ENCODE assay signal across 9 cellular contexts in the genomic region with DNA sequence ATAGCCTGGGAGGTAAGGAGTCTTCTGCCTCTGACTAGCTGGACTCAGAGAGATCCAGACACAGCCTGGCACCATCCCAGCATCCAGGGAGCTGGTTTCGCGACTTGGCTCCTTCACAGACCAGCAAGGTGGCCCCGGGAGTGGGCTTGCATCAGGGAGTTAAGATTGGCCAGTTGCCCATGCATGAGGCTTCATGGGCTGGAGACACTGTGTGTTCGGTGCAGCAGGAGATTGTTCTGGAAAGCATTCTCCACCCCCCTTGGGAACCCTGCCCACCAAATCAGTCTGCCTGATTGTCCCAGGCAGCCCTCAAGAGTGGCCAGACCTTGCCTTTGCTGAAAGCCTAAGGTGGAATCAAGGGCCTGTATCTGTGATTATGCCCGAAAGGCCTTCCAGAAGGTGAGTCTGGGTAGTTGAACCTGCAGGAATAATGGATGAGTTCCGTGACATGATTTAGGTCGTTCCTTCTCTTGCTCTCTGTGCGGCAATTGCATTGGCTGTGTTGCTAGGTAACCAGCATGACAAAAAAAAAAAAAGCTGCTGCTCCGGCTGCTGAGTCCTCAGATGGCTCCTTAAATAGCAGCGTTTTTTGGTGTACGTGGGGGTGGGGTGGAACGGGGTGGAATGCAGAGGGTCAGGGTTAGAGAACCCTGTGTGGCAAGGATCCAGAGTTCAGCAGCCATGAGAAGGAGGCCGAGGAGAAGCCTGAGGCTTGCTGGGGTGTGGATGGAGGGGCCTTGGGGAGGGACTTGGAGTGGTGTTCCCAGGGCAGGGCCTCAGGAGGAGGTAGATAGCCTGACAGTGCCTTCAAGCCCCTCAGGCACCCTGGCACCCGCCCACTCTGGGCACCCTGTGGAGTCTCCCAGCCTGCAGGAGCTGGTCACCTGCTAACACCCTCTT.
DNase-seq lines count a peak whose midpoint lies in the region; ATAC-seq, FAIRE-seq and TF ChIP-seq lines count a peak whose summit lies in the region.
"Had no signal": no experiment of that assay in that cellular context is flagged by ENCODE, and none has a peak within 500 bp of the region (broad histone marks: within the 10 kb centered on the region; RNA-seq: fewer than 3 reads in every experiment).

No MANE protein-coding gene starts in this region.

- ATAC-seq in lower lobe of right lung, result peak; percentile 75 to 77

- DNase-seq in NCI-H510A treated with DMSO at 0.1 percent for 48 hours (lab: John Stamatoyannopoulos, UW), result peak; percentile 16
- no peak for DNase-seq in NCI-H510A (lab: John Stamatoyannopoulos, UW)
- DNase-seq in choroid plexus epithelial cell (ENCODE audit: low read depth), result peak; percentile 89
- DNase-seq in lower lobe of right lung, result no peak
- peak; percentile 74 for DNase-seq in urothelium cell line (ENCODE audit: low spot score)
- DNase-seq in GM13976 (ENCODE audit: low spot score), result no peak
- no peak for DNase-seq in AML-193 (lab: John Stamatoyannopoulos, UW)
- DNase-seq in Kasumi-1 (lab: John Stamatoyannopoulos, UW), result no peak

- no peak for FAIRE-seq in urothelium cell line (lab: Jason Lieb, UNC)
- FAIRE-seq: A549 had no signal

- H3K36me3 ChIP-seq in lower lobe of right lung, result peaks cover 52% of the 10 kb centered on the region

- no peaks in the 10 kb centered on the region for H3K9me3 ChIP-seq in lower lobe of right lung
- H3K9me3 ChIP-seq: A549 had no signal

- H3K4me3 ChIP-seq in choroid plexus epithelial cell (ENCODE audit: low read depth, low read length) (no peak overlapping the region), lower lobe of right lung (no peak overlapping the region)
- H3K4me3 ChIP-seq: A549 had no signal

- intact Hi-C loops in lower lobe of right lung (cut with DNase I), result no loop called here

- peaks cover 22% of the 10 kb centered on the region for H3K4me1 ChIP-seq in lower lobe of right lung

- no peak for TF ChIP-seq CTCF in choroid plexus epithelial cell (conservative IDR thresholded peaks at IDR 0.05; ENCODE audit: low read depth, low read length)
- TF ChIP-seq CTCF in lower lobe of right lung (IDR thresholded peaks at IDR 0.05), result no peak
- TF ChIP-seq CTCF in GM13976 (IDR thresholded peaks at IDR 0.05; ENCODE audit: borderline replicate concordance, control extremely low read depth, extremely low read depth, insufficient read depth, missing control alignments), result no peak

- peak overlapping the region; percentile 64 for H3K27ac ChIP-seq in lower lobe of right lung

- in situ Hi-C loops in GM13976 (cut with MboI; ENCODE audit: low sequenced_read_pairs, unreplicated experiment), result no loop called here

- H3K27me3 ChIP-seq in lower lobe of right lung (ENCODE audit: low read depth), result no peaks in the 10 kb centered on the region

Comparison
In these comparisons a context has a peak if more than half of its experiments do, and no peak if none do; other contexts are left out.
1. DNase-seq: peak in NCI-H510A treated with DMSO at 0.1 percent for 48 hours (single experiment), choroid plexus epithelial cell (single experiment) and urothelium cell line (single experiment); none in NCI-H510A (single experiment), lower lobe of right lung (single experiment), GM13976 (single experiment), AML-193 (0 of 2) and Kasumi-1 (0 of 2).